ENCODE assay signal across 16 cellular contexts in genomic region chr6:12203001-12203400, GRCh38.
A peak's percentile ranks its signal among the peaks of the same experiment; 100 is the strongest.
DNase-seq lines count a peak whose midpoint lies in the region; TF ChIP-seq lines count a peak whose summit lies in the region.
"Had no signal": no experiment of that assay in that cellular context is flagged by ENCODE, and none has a peak within 500 bp of the region (broad histone marks: within the 10 kb centered on the region; RNA-seq: fewer than 3 reads in every experiment).

No MANE protein-coding gene starts in this region.

- H3K27ac Mint-ChIP-seq in nephron progenitor cell, result peak overlapping the region; percentile 52
- H3K27ac Mint-ChIP-seq: activated T-helper 17 cell treated with anti-CD3 and anti-CD28 coated beads, Interleukin-2, amount 50 U/mL, for 72 hours had no signal

- no peaks in the 10 kb centered on the region for H3K27me3 Mint-ChIP-seq in nephron progenitor cell (ENCODE audit: low read depth, poor library complexity)
- H3K27me3 Mint-ChIP-seq: activated T-helper 17 cell treated with anti-CD3 and anti-CD28 coated beads, Interleukin-2, amount 50 U/mL, for 72 hours had no signal

- H3K4me3 ChIP-seq in fibroblast of villous mesenchyme (ENCODE audit: low read depth, low read length), result no peak overlapping the region
- H3K4me3 ChIP-seq in MM.1S (ENCODE audit: low read length), result no peak overlapping the region

- H3K4me2 ChIP-seq in MM.1S (ENCODE audit: low read depth, low read length), result no peak overlapping the region

- no peaks in the 10 kb centered on the region for H3K9me3 ChIP-seq in MM.1S (replicated peaks; ENCODE audit: insufficient read depth, low read length)

- H3K9me3 Mint-ChIP-seq in nephron progenitor cell, result peaks cover under 1% of the 10 kb centered on the region
- H3K9me3 Mint-ChIP-seq: activated T-helper 17 cell treated with anti-CD3 and anti-CD28 coated beads, Interleukin-2, amount 50 U/mL, for 72 hours had no signal

- no peak overlapping the region for H3K4me3 Mint-ChIP-seq in nephron progenitor cell
- H3K4me3 Mint-ChIP-seq: activated T-helper 17 cell treated with anti-CD3 and anti-CD28 coated beads, Interleukin-2, amount 50 U/mL, for 72 hours had no signal

- no peak overlapping the region for H3K27ac ChIP-seq in MM.1S (ENCODE audit: low read length)

- no peaks in the 10 kb centered on the region for H3F3A ChIP-seq in MM.1S (ENCODE audit: insufficient read depth, low read length)

- no peaks in the 10 kb centered on the region for H3K27me3 ChIP-seq in MM.1S (replicated peaks; ENCODE audit: insufficient read depth, low read length)

- H3K4me1 ChIP-seq in MM.1S (ENCODE audit: low read length), result no peaks in the 10 kb centered on the region

- H3K36me3 ChIP-seq in MM.1S (replicated peaks; ENCODE audit: insufficient read depth, low read length), result no peaks in the 10 kb centered on the region

- no peak overlapping the region for H3K9ac ChIP-seq in MM.1S (ENCODE audit: low read length)

- no peaks in the 10 kb centered on the region for H3K36me3 Mint-ChIP-seq in nephron progenitor cell (ENCODE audit: low read depth)

- DNase-seq in Daoy (ENCODE audit: low read depth) (peak; percentile 69), RPMI7951 (ENCODE audit: low read depth) (peak; percentile 81), fibroblast of villous mesenchyme (ENCODE audit: low read depth) (peak; percentile 19), nephron progenitor cell (peak; percentile 5), MM.1S (no peak), NAMALWA (ENCODE audit: low spot score) (no peak), epidermal melanocyte (ENCODE audit: insufficient read length, low spot score) (no peak), RPMI8226 (no peak)
- DNase-seq: activated CD4-positive, alpha-beta T cell treated with anti-CD3 and anti-CD28 coated beads, Interleukin-2, amount 50 U/mL, for 48 hours; DMS53; NCI-H1048; NCI-H510A; retina; stimulated activated CD4-positive, alpha-beta T cell treated with anti-CD3 and anti-CD28 coated beads, Interleukin-4, amount 100 ng/mL, for 24 hours; stimulated activated naive CD4-positive, alpha-beta T cell had no signal

- no peaks in the 10 kb centered on the region for H3K9me2 ChIP-seq in MM.1S (replicated peaks; ENCODE audit: insufficient read depth, low read length)

- H4K20me1 ChIP-seq in MM.1S (ENCODE audit: insufficient read depth, low read length), result no peaks in the 10 kb centered on the region

- TF ChIP-seq CTCF in fibroblast of villous mesenchyme (IDR thresholded peaks at IDR 0.05; ENCODE audit: insufficient read depth, low read depth, low read length) (no peak), nephron progenitor cell (IDR thresholded peaks at IDR 0.05) (no peak), MM.1S (IDR thresholded peaks at IDR 0.05; ENCODE audit: low read length) (no peak)

- no peak overlapping the region for H2AFZ ChIP-seq in MM.1S (ENCODE audit: low read length)

- H3K4me1 Mint-ChIP-seq in nephron progenitor cell, result peaks cover 10% of the 10 kb centered on the region
- H3K4me1 Mint-ChIP-seq: activated T-helper 17 cell treated with anti-CD3 and anti-CD28 coated beads, Interleukin-2, amount 50 U/mL, for 72 hours had no signal

- no peaks in the 10 kb centered on the region for H3K79me2 ChIP-seq in MM.1S (ENCODE audit: low read length)

Comparison
In these comparisons a context has a peak if more than half of its experiments do, and no peak if none do; other contexts are left out.
1. DNase-seq: peak in Daoy (single experiment), RPMI7951 (single experiment), fibroblast of villous mesenchyme (single experiment) and nephron progenitor cell (single experiment); none in MM.1S (single experiment), NAMALWA (single experiment), epidermal melanocyte (single experiment) and RPMI8226 (single experiment).